9 cellular contexts compared by ENCODE assay signal in the genomic region with DNA sequence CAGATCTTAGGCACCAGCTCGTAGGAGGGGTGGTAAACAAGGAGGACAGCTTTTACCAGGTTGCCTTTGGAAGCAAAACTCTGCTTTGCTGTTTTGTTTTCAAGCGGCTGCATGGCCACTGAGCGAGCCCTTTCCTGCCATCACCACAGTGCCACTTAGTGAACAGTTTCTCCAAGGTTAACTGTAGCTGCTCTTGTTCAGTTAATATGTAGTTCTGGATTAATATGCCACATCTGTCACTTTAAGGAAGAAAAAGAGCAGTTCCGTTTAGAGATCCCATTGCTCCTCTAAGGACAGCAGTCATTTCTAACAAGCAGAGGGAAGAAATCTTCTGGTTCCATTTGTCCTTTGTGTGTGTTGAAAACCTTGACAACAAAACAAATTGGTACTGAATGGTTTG. TPM values are rescaled to one million over a fixed set of nuclear protein-coding genes. Genes with fewer than 3 reads are reported as not detected.
DNase-seq lines count a peak whose midpoint lies in the region; ATAC-seq, FAIRE-seq and TF ChIP-seq lines count a peak whose summit lies in the region.
"Had no signal": no experiment of that assay in that cellular context is flagged by ENCODE, and none has a peak within 500 bp of the region (broad histone marks: within the 10 kb centered on the region; RNA-seq: fewer than 3 reads in every experiment).

No MANE protein-coding gene starts in this region.

- peaks cover 0 to 75% (median 10%) of the 10 kb centered on the region in 11 experiments; a peak in 9 of 22 replicates for H4K20me1 ChIP-seq in BLaER1 treated with 17β-estradiol and CSF1 and Interleukin-3, amounts not matched to agents 10 nM and 100 nM

- no peak overlapping the region for H3K4me3 ChIP-seq in BLaER1 treated with 17β-estradiol and CSF1 and Interleukin-3, amounts not matched to agents 10 nM and 100 nM
- H3K4me3 ChIP-seq in SJSA1 = no peak overlapping the region
- peak overlapping the region in 3 of 12 donors; percentile 22 to 27 (median 23) for H3K4me3 ChIP-seq in heart left ventricle
- no peak overlapping the region for H3K4me3 ChIP-seq in pancreas

- WGBS in heart left ventricle, 4 donors = 17 to 38% (median 34%) methylated on average over 4 of the region's 4 CpGs
- 38% methylated on average over 4 of the region's 4 CpGs for WGBS in pancreas, 2 donors

- peaks cover 0 to 14% (median 5%) of the 10 kb centered on the region in 11 experiments; a peak in 6 of 22 replicates for H3K36me3 ChIP-seq in BLaER1 treated with 17β-estradiol and CSF1 and Interleukin-3, amounts not matched to agents 10 nM and 100 nM
- H3K36me3 ChIP-seq in SJSA1 (no peaks in the 10 kb centered on the region), heart left ventricle (no peaks in the 10 kb centered on the region), pancreas (no peaks in the 10 kb centered on the region)

- H3K4me2 ChIP-seq in BLaER1 treated with 17β-estradiol and CSF1 and Interleukin-3, amounts not matched to agents 10 nM and 100 nM = peak overlapping the region in 6 of 11 experiments; percentile 1 to 36 (median 16); a peak in 5 of 22 replicates

- intact Hi-C loops in heart left ventricle (cut with DNase I) (loop anchor here in 1 of 10 donors (5.0 kb wide), 1 partner anchor 37 kb away; no protein-coding TSS in a partner anchor), pancreas (cut with DNase I) (no loop called here)

- no peaks in the 10 kb centered on the region for H3K27me3 ChIP-seq in BLaER1 treated with 17β-estradiol and CSF1 and Interleukin-3, amounts not matched to agents 10 nM and 100 nM
- H3K27me3 ChIP-seq in SJSA1 (replicated peaks) (no peaks in the 10 kb centered on the region), heart left ventricle (no peaks in the 10 kb centered on the region), pancreas (no peaks in the 10 kb centered on the region)

- H3K27ac ChIP-seq in BLaER1 treated with 17β-estradiol and CSF1 and Interleukin-3, amounts not matched to agents 10 nM and 100 nM = peak overlapping the region in 1 of 11 experiments; percentile 19; a peak in 1 of 22 replicates
- H3K27ac ChIP-seq in SJSA1 (peak overlapping the region; percentile 25), heart left ventricle (peak overlapping the region; percentile 8 to 85 (median 78)), pancreas (peak overlapping the region in 3 of 4 donors; percentile 15 to 50 (median 39))

- peak in 3 of 4 donors; percentile 30 to 58 (median 54) for ATAC-seq in heart left ventricle
- ATAC-seq in pancreas = peak; percentile 21 to 75 (median 69)

- FAIRE-seq in pancreas (lab: Jason Lieb, UNC) (no peak), HTR-8/SVneo (lab: Jason Lieb, UNC) (no peak)

- TF ChIP-seq CTCF in heart left ventricle (IDR thresholded peaks at IDR 0.05) = no peak
- no peak for TF ChIP-seq CTCF in pancreas (IDR thresholded peaks at IDR 0.05)

- H3K9me3 ChIP-seq in BLaER1 treated with 17β-estradiol and CSF1 and Interleukin-3, amounts not matched to agents 10 nM and 100 nM (replicated peaks in 1 of 11) = peaks cover 13 to 32% (median 27%) of the 10 kb centered on the region in 11 experiments
- peaks cover 2% of the 10 kb centered on the region; the same call in 1 of the 2 replicates for H3K9me3 ChIP-seq in SJSA1 (replicated peaks)
- peaks cover 0 to 7% (median 0%) of the 10 kb centered on the region in 12 donors for H3K9me3 ChIP-seq in heart left ventricle
- no peaks in the 10 kb centered on the region for H3K9me3 ChIP-seq in pancreas

- peak overlapping the region in 2 of 11 experiments; percentile 11 to 46; a peak in 1 of 22 replicates for H3K9ac ChIP-seq in BLaER1 treated with 17β-estradiol and CSF1 and Interleukin-3, amounts not matched to agents 10 nM and 100 nM

- no peak for TF ChIP-seq POLR2A in heart left ventricle (IDR thresholded peaks at IDR 0.05)

- peaks cover 0 to 29% (median 9%) of the 10 kb centered on the region in 10 experiments; a peak in 12 of 20 replicates for H3K4me1 ChIP-seq in BLaER1 treated with 17β-estradiol and CSF1 and Interleukin-3, amounts not matched to agents 10 nM and 100 nM
- H3K4me1 ChIP-seq in SJSA1 (replicated peaks) = peaks cover 23% of the 10 kb centered on the region
- peaks cover 0 to 35% (median 25%) of the 10 kb centered on the region in 12 donors for H3K4me1 ChIP-seq in heart left ventricle
- H3K4me1 ChIP-seq in pancreas = peaks cover 6 to 16% (median 10%) of the 10 kb centered on the region in 3 donors

- DNase-seq in SJSA1 (ENCODE audit: low read depth in 1 of 2, low spot score in 2 of 2) = no peak
- no peak for DNase-seq in heart left ventricle
- no peak for DNase-seq in pancreas
- no peak for DNase-seq in activated effector memory CD4-positive, alpha-beta T cell treated with anti-CD3 and anti-CD28 coated beads, Interleukin-2, amount 50 U/mL, for 16 hours
- no peak for DNase-seq in HTR-8/SVneo (ENCODE audit: insufficient read length, low spot score)
- no peak for DNase-seq in stimulated activated CD4-positive, alpha-beta T cell treated with anti-CD3 and anti-CD28 coated beads, Interleukin-4, amount 100 ng/mL, for 24 hours
- DNase-seq in stimulated activated CD8-positive, alpha-beta memory T cell treated with anti-CD3 and anti-CD28 coated beads, Interleukin-4, amount 100 ng/mL, for 48 hours = no peak
- DNase-seq: activated T-cell treated with anti-CD3 and anti-CD28 coated beads, Interleukin-2, amount 50 U/mL, for 24 hours had no signal

RNA-seq across cellular contexts. Expression of gene ABL1, which starts 10.4 kb away (rescaled TPM):
- total RNA-seq in SJSA1 (2014; rRNA removed; shearing (Covaris generic)) = 20.5 and 24.7 TPM in 2 replicates
- 10 to 100 TPM; 27.2 to 49.8 (median 34.1) TPM for total RNA-seq in heart left ventricle
- polyA plus RNA-seq in heart left ventricle = 10 to 100 TPM; 13.2 to 29.7 TPM
- total RNA-seq in pancreas = 10 to 100 TPM; 16.4 to 31.9 (median 22.2) TPM
- 10 to 100 TPM; 15.3 to 16.8 TPM for polyA plus RNA-seq in pancreas
